In the genomic region with DNA sequence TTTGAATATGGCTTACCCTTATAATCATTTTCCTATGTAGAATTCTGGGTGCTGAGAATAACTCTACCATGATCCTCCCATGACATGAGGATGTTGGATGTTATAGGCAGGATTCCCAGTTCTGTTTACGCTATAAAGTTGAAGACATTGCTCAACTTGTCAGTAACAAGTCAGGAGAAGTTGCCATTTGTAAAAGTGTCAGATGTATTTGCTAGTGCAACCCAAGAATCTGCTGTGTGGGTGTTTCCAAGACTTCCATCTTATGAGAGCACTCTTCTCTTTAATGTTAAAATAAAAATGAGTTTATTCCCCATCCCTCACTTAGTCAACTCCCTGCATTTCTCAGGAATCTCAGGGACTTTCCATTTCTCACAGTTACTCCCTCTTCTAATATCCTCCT, we compare ENCODE assay signal across 19 cellular contexts.
A peak's percentile ranks its signal among the peaks of the same experiment; 100 is the strongest.
DNase-seq lines count a peak whose midpoint lies in the region; ATAC-seq and TF ChIP-seq lines count a peak whose summit lies in the region.
"Had no signal": no experiment of that assay in that cellular context is flagged by ENCODE, and none has a peak within 500 bp of the region (broad histone marks: within the 10 kb centered on the region; RNA-seq: fewer than 3 reads in every experiment).

No MANE protein-coding gene starts in this region.

- no peak overlapping the region for H3K27ac Mint-ChIP-seq in activated T-helper 1 cell treated with anti-CD3 and anti-CD28 coated beads, Interleukin-12 subunit alpha, Interleukin-12 subunit beta, Interleukin-2, Interleukin-4 antibody, amounts not matched to agents 30 ng/mL and 10 ng/mL and 1 ng/mL, durations not matched to agents 14 hours and 24 hours and 36 hours
- H3K27ac Mint-ChIP-seq: activated CD4-positive, alpha-beta memory T cell treated with anti-CD3 and anti-CD28 coated beads for 36 hours; activated naive CD8-positive, alpha-beta T cell treated with anti-CD3 and anti-CD28 coated beads for 36 hours; activated T-cell treated with anti-CD3 and anti-CD28 coated beads, Interleukin-2, amount 50 U/mL, for 72 hours; CD8-positive, alpha-beta T cell had no signal

- no peak overlapping the region for H3K4me3 ChIP-seq in right cardiac atrium (ENCODE audit: low read length)
- H3K4me3 ChIP-seq in fibroblast of lung (replicated peaks in 1 of 4; ENCODE audit: control extremely low read depth in 1 of 4, insufficient read depth in 1 of 4, low read depth in 3 of 4, low read length in 4 of 4), result no peak overlapping the region
- H3K4me3 ChIP-seq in osteoblast (ENCODE audit: insufficient read depth, low read length), result no peak overlapping the region
- no peak overlapping the region for H3K4me3 ChIP-seq in uterus
- no peak overlapping the region for H3K4me3 ChIP-seq in aorta (ENCODE audit: low read length in 2 of 2)
- H3K4me3 ChIP-seq: upper lobe of left lung had no signal

- no peak overlapping the region for H3K4me2 ChIP-seq in fibroblast of lung (ENCODE audit: extremely low read depth, insufficient read depth, low read length)
- peak overlapping the region; percentile 51 for H3K4me2 ChIP-seq in osteoblast (ENCODE audit: insufficient read depth, low read length)

- intact Hi-C loops in Right ventricle myocardium inferior (cut with DNase I) (no loop called here), right cardiac atrium (cut with DNase I) (no loop called here), uterus (cut with DNase I; ENCODE audit: low total_unique reads) (no loop called here), aorta (cut with DNase I) (no loop called here)
- intact Hi-C loops in activated T-helper 1 cell treated with anti-CD3 and anti-CD28 coated beads, Interleukin-12 subunit alpha, Interleukin-12 subunit beta, Interleukin-2, Interleukin-4 antibody, amounts not matched to agents 30 ng/mL and 10 ng/mL and 1 ng/mL, durations not matched to agents 14 hours and 24 hours and 36 hours (cut with micrococcal nuclease), result no loop called here

- H3K4me1 ChIP-seq in right cardiac atrium (ENCODE audit: control insufficient read depth, insufficient read depth, low read length) (no peaks in the 10 kb centered on the region), fibroblast of lung (ENCODE audit: control insufficient read depth, extremely low read depth, insufficient read depth, low read length) (peaks cover 9% of the 10 kb centered on the region), osteoblast (ENCODE audit: insufficient read depth, low read length) (peaks cover 16% of the 10 kb centered on the region), uterus (no peaks in the 10 kb centered on the region), aorta (ENCODE audit: control insufficient read depth in 1 of 2, insufficient read depth in 2 of 2, low read length in 2 of 2) (peaks cover 0 to 3% of the 10 kb centered on the region in 2 donors)
- H3K4me1 ChIP-seq: upper lobe of left lung had no signal

- no peak overlapping the region for H3K27ac ChIP-seq in right cardiac atrium (ENCODE audit: low read length)
- H3K27ac ChIP-seq in fibroblast of lung (ENCODE audit: insufficient read depth, low read length), result no peak overlapping the region
- H3K27ac ChIP-seq in osteoblast (ENCODE audit: low read depth, low read length), result peak overlapping the region; percentile 38
- peak overlapping the region; percentile 38 to 63 for H3K27ac ChIP-seq in uterus
- H3K27ac ChIP-seq in aorta (ENCODE audit: low read depth in 1 of 2, low read length in 2 of 2), result no peak overlapping the region
- H3K27ac ChIP-seq: HL-60 had no signal

- TF ChIP-seq CTCF in fibroblast of lung (conservative IDR thresholded peaks at IDR 0.05 in 1 of 2, IDR thresholded peaks at IDR 0.05 in 1 of 2; ENCODE audit: low read depth in 1 of 2, low read length in 2 of 2) (no peak), osteoblast (IDR thresholded peaks at IDR 0.05; ENCODE audit: extremely low read depth, low read depth, low read length) (no peak), uterus (IDR thresholded peaks at IDR 0.05) (no peak)

- H3K4me1 Mint-ChIP-seq in activated T-helper 1 cell treated with anti-CD3 and anti-CD28 coated beads, Interleukin-12 subunit alpha, Interleukin-12 subunit beta, Interleukin-2, Interleukin-4 antibody, amounts not matched to agents 30 ng/mL and 10 ng/mL and 1 ng/mL, durations not matched to agents 14 hours and 24 hours and 36 hours (ENCODE audit: low read depth), result no peaks in the 10 kb centered on the region
- H3K4me1 Mint-ChIP-seq: activated naive CD8-positive, alpha-beta T cell treated with anti-CD3 and anti-CD28 coated beads for 36 hours; central memory CD8-positive, alpha-beta T cell had no signal

- no peaks in the 10 kb centered on the region for H3K9me3 Mint-ChIP-seq in activated T-helper 1 cell treated with anti-CD3 and anti-CD28 coated beads, Interleukin-12 subunit alpha, Interleukin-12 subunit beta, Interleukin-2, Interleukin-4 antibody, amounts not matched to agents 30 ng/mL and 10 ng/mL and 1 ng/mL, durations not matched to agents 14 hours and 24 hours and 36 hours
- H3K9me3 Mint-ChIP-seq: activated CD4-positive, alpha-beta memory T cell treated with anti-CD3 and anti-CD28 coated beads for 36 hours; activated naive CD8-positive, alpha-beta T cell treated with anti-CD3 and anti-CD28 coated beads for 36 hours; CD8-positive, alpha-beta T cell had no signal

- H3K27me3 Mint-ChIP-seq in activated T-helper 1 cell treated with anti-CD3 and anti-CD28 coated beads, Interleukin-12 subunit alpha, Interleukin-12 subunit beta, Interleukin-2, Interleukin-4 antibody, amounts not matched to agents 30 ng/mL and 10 ng/mL and 1 ng/mL, durations not matched to agents 14 hours and 24 hours and 36 hours (ENCODE audit: insufficient read depth), result peaks cover 4% of the 10 kb centered on the region
- H3K27me3 Mint-ChIP-seq: activated CD4-positive, alpha-beta memory T cell treated with anti-CD3 and anti-CD28 coated beads for 36 hours had no signal

- H4K20me1 ChIP-seq in fibroblast of lung (ENCODE audit: control insufficient read depth, extremely low read depth, insufficient read depth, low read length) (no peaks in the 10 kb centered on the region), osteoblast (ENCODE audit: insufficient read depth, low read length) (no peaks in the 10 kb centered on the region)

- 56% methylated on average over 1 of the region's 1 CpG for WGBS in right cardiac atrium
- WGBS in aorta, 2 donors, result 20 to 23% methylated on average over 1 of the region's 1 CpG

- no peak overlapping the region for H3K9ac ChIP-seq in fibroblast of lung (ENCODE audit: insufficient read depth, low read length)

- no peak overlapping the region for H3K4me3 Mint-ChIP-seq in activated T-helper 1 cell treated with anti-CD3 and anti-CD28 coated beads, Interleukin-12 subunit alpha, Interleukin-12 subunit beta, Interleukin-2, Interleukin-4 antibody, amounts not matched to agents 30 ng/mL and 10 ng/mL and 1 ng/mL, durations not matched to agents 14 hours and 24 hours and 36 hours
- H3K4me3 Mint-ChIP-seq: activated CD4-positive, alpha-beta memory T cell treated with anti-CD3 and anti-CD28 coated beads for 36 hours; activated naive CD8-positive, alpha-beta T cell treated with anti-CD3 and anti-CD28 coated beads for 36 hours; activated T-cell treated with anti-CD3 and anti-CD28 coated beads, Interleukin-2, amount 50 U/mL, for 72 hours; CD8-positive, alpha-beta T cell; central memory CD8-positive, alpha-beta T cell had no signal

- H3K36me3 Mint-ChIP-seq in activated T-helper 1 cell treated with anti-CD3 and anti-CD28 coated beads, Interleukin-12 subunit alpha, Interleukin-12 subunit beta, Interleukin-2, Interleukin-4 antibody, amounts not matched to agents 30 ng/mL and 10 ng/mL and 1 ng/mL, durations not matched to agents 14 hours and 24 hours and 36 hours (ENCODE audit: low read depth), result no peaks in the 10 kb centered on the region
- H3K36me3 Mint-ChIP-seq: activated CD4-positive, alpha-beta memory T cell treated with anti-CD3 and anti-CD28 coated beads for 36 hours; activated naive CD8-positive, alpha-beta T cell treated with anti-CD3 and anti-CD28 coated beads for 36 hours; CD8-positive, alpha-beta T cell had no signal

- H2AFZ ChIP-seq in fibroblast of lung (ENCODE audit: low read length), result no peak overlapping the region
- no peak overlapping the region for H2AFZ ChIP-seq in osteoblast (ENCODE audit: low read length)

- H3K79me2 ChIP-seq in fibroblast of lung (ENCODE audit: control insufficient read depth, insufficient read depth, low read length) (no peaks in the 10 kb centered on the region), osteoblast (ENCODE audit: insufficient read depth, low read length) (no peaks in the 10 kb centered on the region)

- no peaks in the 10 kb centered on the region for H3K27me3 ChIP-seq in right cardiac atrium (ENCODE audit: control insufficient read depth, insufficient read depth)
- no peaks in the 10 kb centered on the region for H3K27me3 ChIP-seq in fibroblast of lung (ENCODE audit: control insufficient read depth, insufficient read depth, low read length)
- no peaks in the 10 kb centered on the region for H3K27me3 ChIP-seq in osteoblast (ENCODE audit: insufficient read depth, low read length)
- H3K27me3 ChIP-seq in uterus, result no peaks in the 10 kb centered on the region
- no peaks in the 10 kb centered on the region for H3K27me3 ChIP-seq in aorta (ENCODE audit: control insufficient read depth in 1 of 2, insufficient read depth in 2 of 2, low read length in 1 of 2)
- H3K27me3 ChIP-seq: upper lobe of left lung had no signal

- H3K9me3 ChIP-seq in right cardiac atrium (ENCODE audit: control insufficient read depth, low read length) (no peaks in the 10 kb centered on the region), fibroblast of lung (ENCODE audit: control insufficient read depth, insufficient read depth, low read depth, low read length) (no peaks in the 10 kb centered on the region), osteoblast (ENCODE audit: low read depth, low read length) (no peaks in the 10 kb centered on the region), uterus (no peaks in the 10 kb centered on the region), aorta (ENCODE audit: control insufficient read depth, low read length) (no peaks in the 10 kb centered on the region)
- H3K9me3 ChIP-seq: upper lobe of left lung had no signal

- DNase-seq in Right ventricle myocardium inferior (ENCODE audit: missing footprints) (no peak), right cardiac atrium (no peak), fibroblast of lung (ENCODE audit: low read depth in 2 of 2) (peak; percentile 64 to 79), osteoblast (ENCODE audit: insufficient read length, low spot score, missing footprints) (no peak), uterus (peak in 1 of 2 donors; percentile 38), aorta (no peak)
- no peak for DNase-seq in activated T-helper 1 cell treated with anti-CD3 and anti-CD28 coated beads, Interleukin-12 subunit alpha, Interleukin-12 subunit beta, Interleukin-2, Interleukin-4 antibody, amounts not matched to agents 30 ng/mL and 10 ng/mL and 1 ng/mL, durations not matched to agents 14 hours and 24 hours and 36 hours (ENCODE audit: low spot score)
- DNase-seq: activated CD4-positive, alpha-beta memory T cell treated with anti-CD3 and anti-CD28 coated beads for 36 hours; activated naive CD8-positive, alpha-beta T cell treated with anti-CD3 and anti-CD28 coated beads for 36 hours; activated T-cell treated with anti-CD3 and anti-CD28 coated beads, Interleukin-2, amount 50 U/mL, for 72 hours; CD8-positive, alpha-beta T cell; head of caudate nucleus; mesendoderm; NCI-H69; upper lobe of left lung had no signal

- H3K36me3 ChIP-seq in fibroblast of lung (ENCODE audit: control insufficient read depth, insufficient read depth, low read length) (no peaks in the 10 kb centered on the region), osteoblast (ENCODE audit: insufficient read depth, low read length) (no peaks in the 10 kb centered on the region), uterus (no peaks in the 10 kb centered on the region), aorta (ENCODE audit: control insufficient read depth in 1 of 2, insufficient read depth in 2 of 2, low read length in 1 of 2) (no peaks in the 10 kb centered on the region)
- H3K36me3 ChIP-seq: upper lobe of left lung had no signal

- no peak for TF ChIP-seq POLR2A in uterus (IDR thresholded peaks at IDR 0.05)

- ATAC-seq in Right ventricle myocardium inferior (peak; percentile 37), right cardiac atrium (no peak), aorta (ENCODE audit: low FRiP score) (no peak), HG02571 (IDR thresholded peaks at IDR 0.05; ENCODE audit: unreplicated experiment) (no peak)
- ATAC-seq: activated T-cell treated with anti-CD3 and anti-CD28 coated beads, Interleukin-2, amount 50 U/mL, for 72 hours; CD8-positive, alpha-beta T cell; Panc1 had no signal

Comparison
In these comparisons a context has a peak if more than half of its experiments do, and no peak if none do; other contexts are left out.
1. DNase-seq: peak in fibroblast of lung (2 of 2); none in Right ventricle myocardium inferior (single experiment), right cardiac atrium (0 of 3), osteoblast (single experiment), activated T-helper 1 cell treated with anti-CD3 and anti-CD28 coated beads, Interleukin-12 subunit alpha, Interleukin-12 subunit beta, Interleukin-2, Interleukin-4 antibody, amounts not matched to agents 30 ng/mL and 10 ng/mL and 1 ng/mL, durations not matched to agents 14 hours and 24 hours and 36 hours (single experiment) and aorta (0 of 2).
2. H3K27ac ChIP-seq: peak in osteoblast (single experiment) and uterus (2 of 2); none in right cardiac atrium (single experiment), fibroblast of lung (single experiment) and aorta (0 of 2).